20 cellular contexts compared by ENCODE assay signal in genomic region chr7:42858570-42858969, GRCh38. TPM values are rescaled to one million over a fixed set of nuclear protein-coding genes. Genes with fewer than 3 reads are reported as not detected.
DNase-seq lines count a peak whose midpoint lies in the region; ATAC-seq and TF ChIP-seq lines count a peak whose summit lies in the region.
"Had no signal": no experiment of that assay in that cellular context is flagged by ENCODE, and none has a peak within 500 bp of the region (broad histone marks: within the 10 kb centered on the region; RNA-seq: fewer than 3 reads in every experiment).

No MANE protein-coding gene starts in this region.

- H3K27ac Mint-ChIP-seq in HFFc6, result no peak overlapping the region
- H3K27ac Mint-ChIP-seq in activated naive CD4-positive, alpha-beta T cell treated with anti-CD3 and anti-CD28 coated beads, Interleukin-2, amount 50 U/mL, for 72 hours, result no peak overlapping the region
- H3K27ac Mint-ChIP-seq: activated CD4-positive, alpha-beta T cell treated with anti-CD3 and anti-CD28 coated beads for 36 hours; CD4-positive, alpha-beta T cell; stimulated activated naive B cell treated with anti-CD40 and anti-IgM and Interleukin-4, amounts not matched to agents 10 μg/mL and 1 μg/mL and 100 μg/mL, for 72 hours had no signal

- H3K27me3 Mint-ChIP-seq in HFFc6 (ENCODE audit: insufficient read depth), result peaks cover 16% of the 10 kb centered on the region

- ATAC-seq in activated naive CD4-positive, alpha-beta T cell treated with anti-CD3 and anti-CD28 coated beads, Interleukin-2, amount 50 U/mL, for 72 hours, result no peak
- ATAC-seq: activated CD4-positive, alpha-beta T cell treated with anti-CD3 and anti-CD28 coated beads for 36 hours; gastrocnemius medialis; K562; right cardiac atrium; stimulated activated naive B cell treated with anti-CD40 and anti-IgM and Interleukin-4, amounts not matched to agents 10 μg/mL and 1 μg/mL and 100 μg/mL, for 72 hours had no signal

- peaks cover 16% of the 10 kb centered on the region for H3K9me3 Mint-ChIP-seq in HFFc6
- peaks cover 10 to 12% of the 10 kb centered on the region in 2 donors for H3K9me3 Mint-ChIP-seq in activated naive CD4-positive, alpha-beta T cell treated with anti-CD3 and anti-CD28 coated beads, Interleukin-2, amount 50 U/mL, for 72 hours
- H3K9me3 Mint-ChIP-seq: CD4-positive, alpha-beta T cell had no signal

- H3K4me1 Mint-ChIP-seq in HFFc6 (ENCODE audit: low read depth), result peaks cover 33% of the 10 kb centered on the region

- H3K4me3 ChIP-seq in foreskin fibroblast (ENCODE audit: low read depth in 1 of 2, low read length in 2 of 2), result no peak overlapping the region
- H3K4me3 ChIP-seq: gastrocnemius medialis, K562, left ventricle myocardium inferior, SK-N-MC had no signal

- TF ChIP-seq CTCF in HFFc6 (IDR thresholded peaks at IDR 0.05) (no peak), foreskin fibroblast (IDR thresholded peaks at IDR 0.05; ENCODE audit: low read depth, low read length) (no peak)

- peaks cover 7% of the 10 kb centered on the region; the same call in 1 of the 2 replicates for H3K36me3 Mint-ChIP-seq in HFFc6 (ENCODE audit: low read depth)
- H3K36me3 Mint-ChIP-seq in activated naive CD4-positive, alpha-beta T cell treated with anti-CD3 and anti-CD28 coated beads, Interleukin-2, amount 50 U/mL, for 72 hours, result peaks cover 17 to 22% of the 10 kb centered on the region in 2 donors

- peak; percentile 67 for DNase-seq in A172 (ENCODE audit: low spot score)
- peak; percentile 34 for DNase-seq in HFFc6
- DNase-seq in SW480 (ENCODE audit: low spot score), result peak; percentile 20
- peak; percentile 29 to 67 for DNase-seq in foreskin fibroblast
- no peak for DNase-seq in NCI-H2196 treated with DMSO at 0.1 percent for 48 hours (lab: John Stamatoyannopoulos, UW; ENCODE audit: unreplicated experiment)
- no peak for DNase-seq in activated naive CD4-positive, alpha-beta T cell treated with anti-CD3 and anti-CD28 coated beads, Interleukin-2, amount 50 U/mL, for 72 hours (ENCODE audit: low spot score in 2 of 2)
- no peak for DNase-seq in NCI-H146 treated with DMSO at 0.1 percent for 48 hours (lab: John Stamatoyannopoulos, UW; ENCODE audit: unreplicated experiment)
- no peak for DNase-seq in NCI-H1930 (lab: John Stamatoyannopoulos, UW)
- DNase-seq: activated CD4-positive, alpha-beta T cell treated with anti-CD3 and anti-CD28 coated beads for 36 hours; activated CD8-positive, alpha-beta memory T cell treated with anti-CD3 and anti-CD28 coated beads, Interleukin-2, amount 50 U/mL, for 48 hours; activated gamma-delta T cell treated with Interleukin-2 at 50 U/mL for 16 hours; CD4-positive, alpha-beta T cell; DMS53; gastrocnemius medialis; left ventricle myocardium inferior; NCI-H1105; right cardiac atrium; stimulated activated naive B cell treated with anti-CD40 and anti-IgM and Interleukin-4, amounts not matched to agents 10 μg/mL and 1 μg/mL and 100 μg/mL, for 72 hours had no signal

- H3K4me3 Mint-ChIP-seq in HFFc6, result no peak overlapping the region
- H3K4me3 Mint-ChIP-seq: activated CD4-positive, alpha-beta T cell treated with anti-CD3 and anti-CD28 coated beads for 36 hours; CD4-positive, alpha-beta T cell; stimulated activated naive B cell treated with anti-CD40 and anti-IgM and Interleukin-4, amounts not matched to agents 10 μg/mL and 1 μg/mL and 100 μg/mL, for 72 hours had no signal

RNA-seq across cellular contexts. Expression of gene C7orf25, which starts 53.3 kb away (rescaled TPM):
- 29.2 and 46.5 TPM in 2 replicates for total RNA-seq in A172 (2014; rRNA removed; shearing (Covaris generic))
- 1 to 10 TPM; 4.3 to 8.3 (median 6.8) TPM for total RNA-seq in HFFc6 (2021; fragmentation: NEBNext Ultra II Directional; extraction: Animal tissue kit (Norgen Biotek cat#: 25700))
- total RNA-seq in activated naive CD4-positive, alpha-beta T cell treated with anti-CD3 and anti-CD28 coated beads, Interleukin-2, amount 50 U/mL, for 72 hours, result 1 to 10 TPM; 1.7 to 3.9 TPM

Comparison
In these comparisons a context has a peak if more than half of its experiments do, and no peak if none do; other contexts are left out.
1. DNase-seq: peak in A172 (single experiment), HFFc6 (single experiment), SW480 (single experiment) and foreskin fibroblast (2 of 2); none in NCI-H2196 treated with DMSO at 0.1 percent for 48 hours (single experiment), activated naive CD4-positive, alpha-beta T cell treated with anti-CD3 and anti-CD28 coated beads, Interleukin-2, amount 50 U/mL, for 72 hours (0 of 2), NCI-H146 treated with DMSO at 0.1 percent for 48 hours (single experiment) and NCI-H1930 (0 of 2).